In the genomic region with DNA sequence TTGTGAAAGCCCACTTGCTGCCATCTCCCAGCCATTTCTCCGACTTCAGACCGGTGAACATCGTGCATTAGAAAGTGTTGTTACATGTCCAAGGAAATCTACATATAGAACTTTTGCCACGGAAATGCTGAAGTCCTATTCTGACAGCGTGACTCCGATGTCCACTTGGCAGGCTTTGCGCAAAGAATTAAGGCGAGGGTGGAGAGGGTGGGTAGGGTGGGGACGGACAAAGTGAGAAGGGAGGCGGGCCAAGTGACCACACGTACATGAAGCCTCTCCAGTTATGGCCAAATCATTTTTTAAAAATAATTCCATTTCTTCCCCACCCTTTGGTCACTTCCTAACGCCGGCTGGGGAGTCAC, we compare ENCODE assay signal across 8 cellular contexts.
DNase-seq lines count a peak whose midpoint lies in the region; ATAC-seq and TF ChIP-seq lines count a peak whose summit lies in the region.

No MANE protein-coding gene starts in this region.

- H3K27ac ChIP-seq in HUES6 (ENCODE audit: low read depth, low read length) (no peak overlapping the region), muscle layer of colon (ENCODE audit: low read depth, low read length) (peak overlapping the region; percentile 80)

- H3K4me1 ChIP-seq in HUES6 (ENCODE audit: control insufficient read depth, insufficient read depth, low read length) (no peaks in the 10 kb centered on the region), muscle layer of colon (ENCODE audit: insufficient read depth, low read length) (peaks cover 25% of the 10 kb centered on the region)

- H3K4me3 ChIP-seq in AG10803 (ENCODE audit: low read length): peak overlapping the region; percentile 95
- peak overlapping the region; percentile 99 for H3K4me3 ChIP-seq in HUES6 (ENCODE audit: low read depth, low read length)
- H3K4me3 ChIP-seq in cardiac fibroblast (replicated peaks in 1 of 2; ENCODE audit: low read depth in 2 of 2, low read length in 2 of 2): peak overlapping the region; percentile 57 to 88
- H3K4me3 ChIP-seq in muscle layer of colon (ENCODE audit: low read depth in 1 of 2, low read length in 2 of 2): peak overlapping the region; percentile 81 to 100

- DNase-seq in AG10803 (ENCODE audit: low read depth) (no peak), cardiac fibroblast (ENCODE audit: low read depth in 2 of 2) (no peak), OCI-M1 (lab: John Stamatoyannopoulos, UW) (no peak), NCI-H187 treated with DMSO at 0.1 percent for 48 hours (lab: John Stamatoyannopoulos, UW) (no peak)

- ATAC-seq in GM19324 (IDR thresholded peaks at IDR 0.05; ENCODE audit: low FRiP score, unreplicated experiment) (no peak), GM21786 (IDR thresholded peaks at IDR 0.05; ENCODE audit: unreplicated experiment) (no peak)

- no peaks in the 10 kb centered on the region for H3K36me3 ChIP-seq in HUES6 (ENCODE audit: control insufficient read depth, insufficient read depth, low read length)
- peaks cover 5% of the 10 kb centered on the region for H3K36me3 ChIP-seq in muscle layer of colon (ENCODE audit: insufficient read depth, low read length)

- no peak for TF ChIP-seq CTCF in AG10803 (conservative IDR thresholded peaks at IDR 0.05; ENCODE audit: low read length)
- TF ChIP-seq CTCF in cardiac fibroblast (IDR thresholded peaks at IDR 0.05; ENCODE audit: low read depth, low read length): no peak

- H3K9ac ChIP-seq in HUES6 (ENCODE audit: low read length) (peak overlapping the region; percentile 49), muscle layer of colon (ENCODE audit: low read length) (no peak overlapping the region)

- no peaks in the 10 kb centered on the region for H3K9me3 ChIP-seq in HUES6 (ENCODE audit: control insufficient read depth, insufficient read depth, low read depth, low read length)
- no peaks in the 10 kb centered on the region for H3K9me3 ChIP-seq in muscle layer of colon (ENCODE audit: low read length)

- H3K27me3 ChIP-seq in HUES6 (ENCODE audit: control insufficient read depth, insufficient read depth, low read length) (peaks cover 40% of the 10 kb centered on the region), muscle layer of colon (ENCODE audit: control insufficient read depth in 1 of 2, insufficient read depth in 2 of 2, low read length in 2 of 2) (no peaks in the 10 kb centered on the region)
